Comparison of ENCODE assay signal across 1 cellular context in the genomic region with DNA sequence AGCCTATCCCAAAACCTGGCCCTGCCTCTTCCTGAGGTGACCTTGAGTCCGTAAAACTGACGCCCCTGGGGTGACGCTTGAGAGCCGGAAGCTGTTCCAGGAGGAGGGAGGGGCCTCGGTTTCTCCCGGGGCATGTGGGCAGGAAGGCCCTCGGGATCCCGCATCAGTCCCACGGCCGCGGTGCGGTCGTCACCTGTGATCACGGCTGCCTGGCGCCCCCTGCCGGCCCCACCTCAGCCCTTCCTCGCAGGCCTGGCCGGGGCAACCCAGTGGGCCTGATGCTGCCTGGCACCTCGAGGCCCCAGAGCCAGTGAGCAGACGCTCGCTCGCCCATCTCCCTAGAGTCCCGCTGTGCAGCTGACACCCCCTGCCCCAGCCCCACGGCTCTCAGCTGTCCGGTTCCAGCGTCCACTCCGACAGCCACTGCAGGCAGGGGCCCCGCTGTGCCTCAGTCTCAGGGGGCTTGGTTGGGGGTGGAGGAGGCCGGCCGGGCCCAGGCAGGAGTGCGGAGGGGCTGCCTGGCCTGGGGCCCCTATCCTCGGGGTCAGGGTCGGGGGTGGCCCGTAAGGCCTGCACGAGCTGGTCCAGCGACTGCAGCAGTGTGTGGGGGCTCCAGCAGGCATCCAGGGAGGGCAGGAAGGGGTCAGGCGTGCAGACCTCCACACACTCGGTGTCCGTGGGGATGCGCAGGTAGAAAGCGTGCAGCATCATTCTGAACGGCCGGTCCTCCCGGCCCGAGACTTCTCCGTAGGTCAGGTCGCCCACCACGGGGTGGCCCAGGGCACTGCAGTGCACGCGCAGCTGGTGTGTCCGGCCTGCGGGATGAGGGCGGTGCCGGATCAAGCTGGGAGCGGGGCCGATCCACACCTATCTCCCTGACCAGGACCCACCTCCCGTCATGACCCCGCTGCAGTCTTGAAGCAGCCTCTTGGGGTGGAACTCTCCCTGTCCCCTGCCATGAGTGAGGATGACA.
TF ChIP-seq lines count a peak whose summit lies in the region.

No MANE protein-coding gene starts in this region.

TF ChIP-seq in K562, 482 proteins besides CTCF, POLR2A, EP300 and RAD21 (continued from another document):
- TF ChIP-seq, protein P1, sequence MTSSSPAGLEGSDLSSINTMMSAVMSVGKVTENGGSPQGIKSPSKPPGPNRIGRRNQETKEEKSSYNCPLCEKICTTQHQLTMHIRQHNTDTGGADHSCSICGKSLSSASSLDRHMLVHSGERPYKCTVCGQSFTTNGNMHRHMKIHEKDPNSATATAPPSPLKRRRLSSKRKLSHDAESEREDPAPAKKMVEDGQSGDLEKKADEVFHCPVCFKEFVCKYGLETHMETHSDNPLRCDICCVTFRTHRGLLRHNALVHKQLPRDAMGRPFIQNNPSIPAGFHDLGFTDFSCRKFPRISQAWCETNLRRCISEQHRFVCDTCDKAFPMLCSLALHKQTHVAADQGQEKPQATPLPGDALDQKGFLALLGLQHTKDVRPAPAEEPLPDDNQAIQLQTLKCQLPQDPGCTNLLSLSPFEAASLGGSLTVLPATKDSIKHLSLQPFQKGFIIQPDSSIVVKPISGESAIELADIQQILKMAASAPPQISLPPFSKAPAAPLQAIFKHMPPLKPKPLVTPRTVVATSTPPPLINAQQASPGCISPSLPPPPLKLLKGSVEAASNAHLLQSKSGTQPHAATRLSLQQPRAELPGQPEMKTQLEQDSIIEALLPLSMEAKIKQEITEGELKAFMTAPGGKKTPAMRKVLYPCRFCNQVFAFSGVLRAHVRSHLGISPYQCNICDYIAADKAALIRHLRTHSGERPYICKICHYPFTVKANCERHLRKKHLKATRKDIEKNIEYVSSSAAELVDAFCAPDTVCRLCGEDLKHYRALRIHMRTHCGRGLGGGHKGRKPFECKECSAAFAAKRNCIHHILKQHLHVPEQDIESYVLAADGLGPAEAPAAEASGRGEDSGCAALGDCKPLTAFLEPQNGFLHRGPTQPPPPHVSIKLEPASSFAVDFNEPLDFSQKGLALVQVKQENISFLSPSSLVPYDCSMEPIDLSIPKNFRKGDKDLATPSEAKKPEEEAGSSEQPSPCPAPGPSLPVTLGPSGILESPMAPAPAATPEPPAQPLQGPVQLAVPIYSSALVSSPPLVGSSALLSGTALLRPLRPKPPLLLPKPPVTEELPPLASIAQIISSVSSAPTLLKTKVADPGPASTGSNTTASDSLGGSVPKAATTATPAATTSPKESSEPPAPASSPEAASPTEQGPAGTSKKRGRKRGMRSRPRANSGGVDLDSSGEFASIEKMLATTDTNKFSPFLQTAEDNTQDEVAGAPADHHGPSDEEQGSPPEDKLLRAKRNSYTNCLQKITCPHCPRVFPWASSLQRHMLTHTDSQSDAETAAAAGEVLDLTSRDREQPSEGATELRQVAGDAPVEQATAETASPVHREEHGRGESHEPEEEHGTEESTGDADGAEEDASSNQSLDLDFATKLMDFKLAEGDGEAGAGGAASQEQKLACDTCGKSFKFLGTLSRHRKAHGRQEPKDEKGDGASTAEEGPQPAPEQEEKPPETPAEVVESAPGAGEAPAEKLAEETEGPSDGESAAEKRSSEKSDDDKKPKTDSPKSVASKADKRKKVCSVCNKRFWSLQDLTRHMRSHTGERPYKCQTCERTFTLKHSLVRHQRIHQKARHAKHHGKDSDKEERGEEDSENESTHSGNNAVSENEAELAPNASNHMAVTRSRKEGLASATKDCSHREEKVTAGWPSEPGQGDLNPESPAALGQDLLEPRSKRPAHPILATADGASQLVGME (CRISPR knock-in tag; IDR thresholded peaks at IDR 0.05): no peak
- TF ChIP-seq HDGF (IDR thresholded peaks at IDR 0.05) (0 out of 2 replicates have a peak, but pooled peaks have one; percentile 46), CBX1 (IDR thresholded peaks at IDR 0.05; ENCODE audit: low read depth) (no peak), SIN3B (IDR thresholded peaks at IDR 0.05; ENCODE audit: low read depth) (peak; percentile 61; the same call in 1 of the 2 replicates), STAT5A (IDR thresholded peaks at IDR 0.05; ENCODE audit: borderline replicate concordance, low read length) (no peak), ZFX (CRISPR knock-in tag; IDR thresholded peaks at IDR 0.05) (peak; percentile 31; the same call in 1 of the 2 replicates), KDM1A (IDR thresholded peaks at IDR 0.05) (0 out of 4 replicates have a peak, but pooled peaks of 1 of the 2 experiments have one; percentile 10)
- TF ChIP-seq, protein P2, sequence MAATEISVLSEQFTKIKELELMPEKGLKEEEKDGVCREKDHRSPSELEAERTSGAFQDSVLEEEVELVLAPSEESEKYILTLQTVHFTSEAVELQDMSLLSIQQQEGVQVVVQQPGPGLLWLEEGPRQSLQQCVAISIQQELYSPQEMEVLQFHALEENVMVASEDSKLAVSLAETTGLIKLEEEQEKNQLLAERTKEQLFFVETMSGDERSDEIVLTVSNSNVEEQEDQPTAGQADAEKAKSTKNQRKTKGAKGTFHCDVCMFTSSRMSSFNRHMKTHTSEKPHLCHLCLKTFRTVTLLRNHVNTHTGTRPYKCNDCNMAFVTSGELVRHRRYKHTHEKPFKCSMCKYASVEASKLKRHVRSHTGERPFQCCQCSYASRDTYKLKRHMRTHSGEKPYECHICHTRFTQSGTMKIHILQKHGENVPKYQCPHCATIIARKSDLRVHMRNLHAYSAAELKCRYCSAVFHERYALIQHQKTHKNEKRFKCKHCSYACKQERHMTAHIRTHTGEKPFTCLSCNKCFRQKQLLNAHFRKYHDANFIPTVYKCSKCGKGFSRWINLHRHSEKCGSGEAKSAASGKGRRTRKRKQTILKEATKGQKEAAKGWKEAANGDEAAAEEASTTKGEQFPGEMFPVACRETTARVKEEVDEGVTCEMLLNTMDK (IDR thresholded peaks at IDR 0.05; ENCODE audit: borderline replicate concordance, insufficient read depth, low read depth, low read length, poor library complexity, severe bottlenecking): peak; percentile 85
TF ChIP-seq in K562: peak in this region for 43.
